Comparison of ENCODE assay signal across 20 cellular contexts in genomic region chr16:89304181-89304851, GRCh38.
DNase-seq lines count a peak whose midpoint lies in the region; ATAC-seq and TF ChIP-seq lines count a peak whose summit lies in the region.
"Had no signal": no experiment of that assay in that cellular context is flagged by ENCODE, and none has a peak within 500 bp of the region (broad histone marks: within the 10 kb centered on the region; RNA-seq: fewer than 3 reads in every experiment).

No MANE protein-coding gene starts in this region.

- no peaks in the 10 kb centered on the region for H3K27me3 Mint-ChIP-seq in activated CD8-positive, alpha-beta T cell treated with anti-CD3 and anti-CD28 coated beads, Interleukin-2, amount 10 ng/mL, durations not matched to agents 7 days and 5 days (ENCODE audit: low read depth)
- peaks cover 42% of the 10 kb centered on the region for H3K27me3 Mint-ChIP-seq in glutamatergic neuron (ENCODE audit: unreplicated experiment)

- intact Hi-C loops in Right ventricle myocardium inferior (cut with DNase I) = no loop called here
- intact Hi-C loops in left ventricle myocardium superior (cut with micrococcal nuclease) = no loop called here

- H3K27ac Mint-ChIP-seq in activated CD8-positive, alpha-beta T cell treated with anti-CD3 and anti-CD28 coated beads, Interleukin-2, amount 10 ng/mL, durations not matched to agents 7 days and 5 days = peak overlapping the region; percentile 73
- H3K27ac Mint-ChIP-seq in glutamatergic neuron (ENCODE audit: unreplicated experiment) = peak overlapping the region; percentile 41
- H3K27ac Mint-ChIP-seq: mesothelial cell of epicardium had no signal

- ATAC-seq in Right ventricle myocardium inferior = no peak
- no peak for ATAC-seq in left ventricle myocardium superior
- ATAC-seq in activated CD8-positive, alpha-beta T cell treated with anti-CD3 and anti-CD28 coated beads, Interleukin-2, amount 10 ng/mL, durations not matched to agents 7 days and 5 days = no peak
- no peak for ATAC-seq in GM18868 (IDR thresholded peaks at IDR 0.05; ENCODE audit: unreplicated experiment)
- ATAC-seq: foreskin keratinocyte had no signal

- H3K36me3 Mint-ChIP-seq in activated CD8-positive, alpha-beta T cell treated with anti-CD3 and anti-CD28 coated beads, Interleukin-2, amount 10 ng/mL, durations not matched to agents 7 days and 5 days (ENCODE audit: low read depth) = peaks cover 52% of the 10 kb centered on the region
- H3K36me3 Mint-ChIP-seq in glutamatergic neuron (ENCODE audit: unreplicated experiment) = no peaks in the 10 kb centered on the region

- H3K9me3 Mint-ChIP-seq in activated CD8-positive, alpha-beta T cell treated with anti-CD3 and anti-CD28 coated beads, Interleukin-2, amount 10 ng/mL, durations not matched to agents 7 days and 5 days (ENCODE audit: insufficient read depth) = no peaks in the 10 kb centered on the region
- peaks cover 39% of the 10 kb centered on the region for H3K9me3 Mint-ChIP-seq in glutamatergic neuron (ENCODE audit: unreplicated experiment)
- H3K9me3 Mint-ChIP-seq: mesothelial cell of epicardium; T-helper 2 cell treated with Interferon-gamma antibody and Interleukin-4, amounts not matched to agents 5 μg/mL and 100 μg/mL, for 36 hours had no signal

- H3K27ac ChIP-seq in temporal lobe (ENCODE audit: low read depth, low read length) = peak overlapping the region; percentile 46
- H3K27ac ChIP-seq: breast epithelium, foreskin keratinocyte, upper lobe of left lung had no signal

- H3K4me3 Mint-ChIP-seq in activated CD8-positive, alpha-beta T cell treated with anti-CD3 and anti-CD28 coated beads, Interleukin-2, amount 10 ng/mL, durations not matched to agents 7 days and 5 days = no peak overlapping the region
- H3K4me3 Mint-ChIP-seq in glutamatergic neuron (ENCODE audit: unreplicated experiment) = no peak overlapping the region
- H3K4me3 Mint-ChIP-seq: mesothelial cell of epicardium; T-helper 2 cell treated with Interferon-gamma antibody and Interleukin-4, amounts not matched to agents 5 μg/mL and 100 μg/mL, for 36 hours had no signal

- CTCF ChIA-PET in activated CD8-positive, alpha-beta T cell treated with anti-CD3 and anti-CD28 coated beads, Interleukin-2, amount 10 ng/mL, durations not matched to agents 7 days and 5 days (lab: Charles Lee) = interaction anchor here (1.5 kb wide), 2 partner anchors 9 to 15 kb away, joined by 3 to 5 read pairs; no protein-coding TSS in a partner anchor

- peaks cover 37% of the 10 kb centered on the region for H3K4me1 Mint-ChIP-seq in activated CD8-positive, alpha-beta T cell treated with anti-CD3 and anti-CD28 coated beads, Interleukin-2, amount 10 ng/mL, durations not matched to agents 7 days and 5 days (ENCODE audit: low read depth)
- H3K4me1 Mint-ChIP-seq in glutamatergic neuron (ENCODE audit: low read depth, unreplicated experiment) = peaks cover 24% of the 10 kb centered on the region
- H3K4me1 Mint-ChIP-seq: mesothelial cell of epicardium had no signal

- no peak for TF ChIP-seq CTCF in glutamatergic neuron (IDR thresholded peaks at IDR 0.05; ENCODE audit: partially characterized antibody, unreplicated experiment)

- DNase-seq in Right ventricle myocardium inferior (ENCODE audit: missing footprints) (peak; percentile 54), left ventricle myocardium superior (no peak), glutamatergic neuron (no peak), NCI-H510A (lab: John Stamatoyannopoulos, UW) (no peak), EL (no peak)
- DNase-seq in activated CD8-positive, alpha-beta T cell treated with anti-CD3 and anti-CD28 coated beads, Interleukin-2, amount 10 ng/mL, durations not matched to agents 7 days and 5 days = no peak
- DNase-seq: activated CD4-positive, alpha-beta T cell treated with anti-CD3 and anti-CD28 coated beads, Interleukin-2, amount 50 U/mL, for 1 hour; activated gamma-delta T cell; DMS79; foreskin keratinocyte; HCEC 1CT; NCI-H1092; NCI-H2171 treated with DMSO at 0.1 percent for 48 hours; SHP77 treated with DMSO at 0.1 percent for 48 hours; upper lobe of left lung had no signal

- POLR2A ChIA-PET in activated CD8-positive, alpha-beta T cell treated with anti-CD3 and anti-CD28 coated beads, Interleukin-2, amount 10 ng/mL, durations not matched to agents 7 days and 5 days (lab: Charles Lee) = no interaction called here
